20 cellular contexts compared by ENCODE assay signal in the genomic region with DNA sequence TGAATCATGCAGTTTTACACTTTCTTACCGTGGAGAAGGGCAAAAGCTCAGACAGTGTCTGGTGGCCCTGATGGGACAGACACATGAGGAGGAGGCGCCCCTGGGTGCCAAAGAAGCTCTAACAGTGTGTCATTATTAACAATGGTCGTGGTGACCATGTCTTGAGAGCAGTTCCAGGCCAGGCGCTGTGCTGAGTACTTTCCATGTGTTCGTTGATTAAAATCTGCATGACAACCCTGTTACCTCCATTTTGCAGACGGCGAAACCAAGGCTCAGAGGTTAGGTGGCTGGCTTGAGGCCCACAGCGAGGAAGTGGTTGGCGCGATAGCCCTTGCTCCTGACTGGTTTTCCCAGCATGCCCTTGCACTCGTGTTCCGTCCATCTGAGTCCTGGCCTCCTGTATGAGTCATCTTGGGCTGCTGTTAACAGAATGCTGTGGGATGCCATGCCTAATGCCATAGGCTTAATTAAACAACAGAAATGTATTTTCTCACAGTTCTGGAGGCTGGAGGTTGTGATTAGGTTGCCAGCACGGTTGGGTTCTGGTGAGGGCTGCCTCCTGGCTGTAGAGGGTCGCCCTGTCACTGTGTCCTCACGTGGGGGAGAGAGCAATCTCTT.
DNase-seq lines count a peak whose midpoint lies in the region; FAIRE-seq and TF ChIP-seq lines count a peak whose summit lies in the region.
"Had no signal": no experiment of that assay in that cellular context is flagged by ENCODE, and none has a peak within 500 bp of the region (broad histone marks: within the 10 kb centered on the region; RNA-seq: fewer than 3 reads in every experiment).

No MANE protein-coding gene starts in this region.

- H3K4me1 Mint-ChIP-seq in mesothelial cell of epicardium: no peaks in the 10 kb centered on the region
- H3K4me1 Mint-ChIP-seq: CD4-positive, CD25-positive, alpha-beta regulatory T cell had no signal

- H3K27ac Mint-ChIP-seq in mesothelial cell of epicardium: peak overlapping the region; percentile 12
- H3K27ac Mint-ChIP-seq: CD4-positive, CD25-positive, alpha-beta regulatory T cell had no signal

- DNase-seq in A172 (ENCODE audit: low spot score) (peak; percentile 55), LHCN-M2 (ENCODE audit: low read depth) (peak; percentile 69), brain microvascular endothelial cell (peak; percentile 34), mesothelial cell of epicardium (ENCODE audit: low spot score in 2 of 2, unreplicated experiment in 2 of 2) (no peak), lower leg skin (ENCODE audit: low spot score in 2 of 2) (no peak), D721Med (ENCODE audit: insufficient read length, low spot score) (no peak)
- no peak for DNase-seq in stimulated activated CD8-positive, alpha-beta memory T cell treated with anti-CD3 and anti-CD28 coated beads, Interleukin-4, amount 100 ng/mL, for 48 hours
- DNase-seq in central memory CD4-positive, alpha-beta T cell: no peak
- DNase-seq: activated CD4-positive, alpha-beta T cell treated with anti-CD3 and anti-CD28 coated beads for 1 hour; CD4-positive, CD25-positive, alpha-beta regulatory T cell; DND-41; effector CD4-positive, alpha-beta T cell; left cardiac atrium; mucosa of descending colon; NCI-H1694; NCI-H2227 treated with DMSO at 0.1 percent for 48 hours; SHP77 treated with DMSO at 0.1 percent for 48 hours; stimulated activated naive CD4-positive, alpha-beta T cell; trophoblast cell had no signal

- intact Hi-C loops in lower leg skin (cut with DNase I; ENCODE audit: low total_unique reads): no loop called here

- no peaks in the 10 kb centered on the region for H3K9me3 Mint-ChIP-seq in mesothelial cell of epicardium
- H3K9me3 Mint-ChIP-seq: CD4-positive, CD25-positive, alpha-beta regulatory T cell had no signal

- H3K4me3 ChIP-seq in brain microvascular endothelial cell (ENCODE audit: low read depth, low read length): no peak overlapping the region
- no peak overlapping the region for H3K4me3 ChIP-seq in lower leg skin (ENCODE audit: low read depth, poor library complexity, severe bottlenecking)
- H3K4me3 ChIP-seq: mucosa of descending colon had no signal

- H3K27ac ChIP-seq in brain microvascular endothelial cell: no peak overlapping the region
- H3K27ac ChIP-seq: parathyroid adenoma had no signal

- TF ChIP-seq CTCF in brain microvascular endothelial cell (IDR thresholded peaks at IDR 0.05; ENCODE audit: low read depth, low read length, missing control alignments) (peak; percentile 10), mesothelial cell of epicardium (IDR thresholded peaks at IDR 0.05; ENCODE audit: unreplicated experiment) (no peak), lower leg skin (IDR thresholded peaks at IDR 0.05) (no peak), D721Med (IDR thresholded peaks at IDR 0.05; ENCODE audit: insufficient read depth, missing control alignments) (no peak)

- no peaks in the 10 kb centered on the region for H3K27me3 Mint-ChIP-seq in mesothelial cell of epicardium (ENCODE audit: low read depth)
- H3K27me3 Mint-ChIP-seq: CD4-positive, CD25-positive, alpha-beta regulatory T cell had no signal

- FAIRE-seq in D721Med (lab: Jason Lieb, UNC): no peak

- TF ChIP-seq POLR2A in lower leg skin (IDR thresholded peaks at IDR 0.05): no peak

- H3K36me3 ChIP-seq in brain microvascular endothelial cell (replicated peaks): peaks cover 10% of the 10 kb centered on the region

- 85 to 94% methylated on average over 15 of the region's 15 CpGs for WGBS in lower leg skin, 2 donors

- H3K27me3 ChIP-seq in brain microvascular endothelial cell (replicated peaks): no peaks in the 10 kb centered on the region

- peaks cover 23% of the 10 kb centered on the region for H3K36me3 Mint-ChIP-seq in mesothelial cell of epicardium
- H3K36me3 Mint-ChIP-seq: CD4-positive, CD25-positive, alpha-beta regulatory T cell had no signal

- no peak overlapping the region for H3K4me3 Mint-ChIP-seq in mesothelial cell of epicardium
- H3K4me3 Mint-ChIP-seq: CD4-positive, CD25-positive, alpha-beta regulatory T cell had no signal

- in situ Hi-C loops in brain microvascular endothelial cell (cut with HindIII; ENCODE audit: low pct_ligation_motif_present, low sequenced_read_pairs): no loop called here

Comparison
In these comparisons a context has a peak if more than half of its experiments do, and no peak if none do; other contexts are left out.
1. DNase-seq: peak in A172 (single experiment), LHCN-M2 (single experiment) and brain microvascular endothelial cell (single experiment); none in mesothelial cell of epicardium (0 of 2), stimulated activated CD8-positive, alpha-beta memory T cell treated with anti-CD3 and anti-CD28 coated beads, Interleukin-4, amount 100 ng/mL, for 48 hours (single experiment), lower leg skin (0 of 2), central memory CD4-positive, alpha-beta T cell (single experiment) and D721Med (single experiment).